10 cellular contexts compared by ENCODE assay signal in genomic region chrX:20361081-20361889, GRCh38.
A peak's percentile ranks its signal among the peaks of the same experiment; 100 is the strongest.
DNase-seq lines count a peak whose midpoint lies in the region; ATAC-seq, FAIRE-seq and TF ChIP-seq lines count a peak whose summit lies in the region.
"Had no signal": no experiment of that assay in that cellular context is flagged by ENCODE, and none has a peak within 500 bp of the region (broad histone marks: within the 10 kb centered on the region; RNA-seq: fewer than 3 reads in every experiment).

No MANE protein-coding gene starts in this region.

- no peaks in the 10 kb centered on the region for H3K79me2 ChIP-seq in HepG2 (ENCODE audit: insufficient read depth, low read length)

- no peak for TF ChIP-seq RAD21 in HepG2 (CRISPR knock-in tag; IDR thresholded peaks at IDR 0.05)

- TF ChIP-seq POLR2A in HepG2 (IDR thresholded peaks at IDR 0.05; ENCODE audit: insufficient read depth in 1 of 2, low read depth in 2 of 2, low read length in 2 of 2), result no peak; a peak in 1 of 4 replicates

- H3K9me3 ChIP-seq in HepG2 (ENCODE audit: low read length) (no peaks in the 10 kb centered on the region), subcutaneous abdominal adipose tissue (ENCODE audit: control insufficient read depth in 5 of 5, low read length in 5 of 5) (no peaks in the 10 kb centered on the region)
- H3K9me3 ChIP-seq: testis had no signal

- H3K36me3 ChIP-seq in HepG2 (replicated peaks in 1 of 2; ENCODE audit: control insufficient read depth in 1 of 2, insufficient read depth in 2 of 2, low read length in 2 of 2) (no peaks in the 10 kb centered on the region), subcutaneous abdominal adipose tissue (ENCODE audit: control insufficient read depth in 5 of 5, insufficient read depth in 5 of 5, low read length in 5 of 5) (no peaks in the 10 kb centered on the region)

- peak overlapping the region in 2 of 5 experiments; percentile 26 to 42 for H3K4me3 Mint-ChIP-seq in brain

- POLR2A ChIA-PET in HepG2 (lab: Yijun Ruan, JAX), result interaction anchor here (0.7 to 3.4 kb wide), 19 partner anchors 12 to 152 kb away, joined by 3 to 45 read pairs (median 11); partner anchors contain the start of gene RPS6KA3
- POLR2A ChIA-PET in GM10248 (lab: Yijun Ruan, JAX), result no interaction called here

- H3K27ac ChIP-seq in HepG2 (ENCODE audit: extremely low read length, insufficient read depth, low read length) (peak overlapping the region; percentile 98), subcutaneous abdominal adipose tissue (ENCODE audit: low read depth, low read length) (peak overlapping the region; percentile 47)
- H3K27ac ChIP-seq: testis had no signal

- peak; percentile 23 for FAIRE-seq in HepG2 (lab: Jason Lieb, UNC)

- WGBS in HepG2 (ENCODE audit: low lambda C conversion rate), result 0% methylated on average over 8 of the region's 8 CpGs

- H3K9ac ChIP-seq in HepG2 (ENCODE audit: insufficient read depth, low read depth, low read length) (peak overlapping the region; percentile 86), subcutaneous abdominal adipose tissue (ENCODE audit: low read length in 5 of 5) (no peak overlapping the region)

- H3K27me3 ChIP-seq in HepG2 (ENCODE audit: control insufficient read depth in 1 of 2, insufficient read depth in 2 of 2, low read length in 2 of 2) (no peaks in the 10 kb centered on the region), subcutaneous abdominal adipose tissue (ENCODE audit: control insufficient read depth in 5 of 5, insufficient read depth in 4 of 5, low read length in 5 of 5) (peaks cover 0 to 7% (median 0%) of the 10 kb centered on the region in 5 donors)
- H3K27me3 ChIP-seq: testis had no signal

- H3K4me2 ChIP-seq in HepG2 (ENCODE audit: low read depth, low read length), result peak overlapping the region; percentile 84

- H3K4me3 ChIP-seq in HepG2 (replicated peaks in 1 of 3; ENCODE audit: insufficient read depth in 1 of 3, low read depth in 2 of 3, low read length in 3 of 3) (peak overlapping the region; percentile 22 to 64 (median 43); a peak in 5 of 6 replicates), subcutaneous abdominal adipose tissue (ENCODE audit: low read depth in 1 of 5, low read length in 5 of 5) (no peak overlapping the region)
- H3K4me3 ChIP-seq: testis had no signal

- no TSS peak for BruUV-seq in HepG2 (replicated peaks; lab: Mats Ljungman, UMichigan)

- intact Hi-C loops in HepG2 (cut with micrococcal nuclease; ENCODE audit: unreplicated experiment), result loop anchor here (2.0 kb wide), 1 partner anchor 40 kb away; no protein-coding TSS in a partner anchor

- no peak overlapping the region for H2AFZ ChIP-seq in HepG2 (ENCODE audit: low read length)

- TF ChIP-seq EP300 in HepG2 (IDR thresholded peaks at IDR 0.05; ENCODE audit: low read depth in 2 of 2, low read length in 2 of 2), result peak; percentile 28 to 47; a peak in 3 of 4 replicates
- TF ChIP-seq EP300 in HepG2 (CRISPR knock-in tag; IDR thresholded peaks at IDR 0.05; ENCODE audit: borderline replicate concordance), result no peak

- H4K20me1 ChIP-seq in HepG2 (ENCODE audit: insufficient read depth, low read length), result no peaks in the 10 kb centered on the region

- CTCF ChIA-PET in HepG2 (lab: Yijun Ruan, JAX; ENCODE audit: low intra/inter-chr PET ratio, low total read pairs) (no interaction called here), GM10248 (lab: Yijun Ruan, JAX) (no interaction called here)

- H3K4me1 Mint-ChIP-seq in brain, result peaks cover 32% of the 10 kb centered on the region

- H3K36me3 Mint-ChIP-seq in brain, result no peaks in the 10 kb centered on the region

- peak; percentile 68 for DNase-seq in LHCN-M2 (ENCODE audit: low read depth)
- DNase-seq in HepG2 (ENCODE audit: low spot score), result peak; percentile 56
- no peak for DNase-seq in GM10248 (ENCODE audit: extremely low spot score)
- DNase-seq in GM10266 (ENCODE audit: extremely low spot score), result no peak
- no peak for DNase-seq in activated CD4-positive, alpha-beta T cell treated with anti-CD3 and anti-CD28 coated beads, Interleukin-2, amount 50 U/mL, for 4 hours
- DNase-seq: activated effector memory CD4-positive, alpha-beta T cell treated with Interleukin-2 at 50 U/mL for 16 hours; effector CD8-positive, alpha-beta T cell; testis had no signal

- ATAC-seq in HepG2, result peak; percentile 56

- H3K27ac Mint-ChIP-seq in brain, result peak overlapping the region in 4 of 5 experiments; percentile 17 to 88 (median 55)

- H3K27me3 Mint-ChIP-seq in brain, result no peaks in the 10 kb centered on the region

- TF ChIP-seq CTCF in brain (conservative IDR thresholded peaks at IDR 0.05) (no peak), HepG2 (CRISPR knock-in tag; IDR thresholded peaks at IDR 0.05) (no peak), GM10248 (IDR thresholded peaks at IDR 0.05; ENCODE audit: control extremely low read depth, extremely low read depth, low read depth, missing control alignments) (no peak), GM10266 (IDR thresholded peaks at IDR 0.05; ENCODE audit: control insufficient read depth, insufficient read depth, low read depth, missing control alignments) (no peak)

- peaks cover 0 to 11% (median 0%) of the 10 kb centered on the region in 5 experiments for H3K9me3 Mint-ChIP-seq in brain

- in situ Hi-C loops in HepG2 (cut with HindIII; ENCODE audit: extremely low pct_ligation_motif_present, low pct_unique_long_range_greater_than_20kb), result loop anchor here (10.0 kb wide), 1 partner anchor 96 kb away; the partner anchor contains the start of gene RPS6KA3

- H3K4me1 ChIP-seq in HepG2 (ENCODE audit: insufficient read depth, low read length) (peaks cover 51% of the 10 kb centered on the region), subcutaneous abdominal adipose tissue (ENCODE audit: control insufficient read depth in 5 of 5, insufficient read depth in 5 of 5, low read length in 5 of 5) (peaks cover 0 to 22% (median 12%) of the 10 kb centered on the region in 5 donors)
- H3K4me1 ChIP-seq: testis had no signal

TF ChIP-seq in HepG2, 621 proteins besides CTCF, POLR2A, EP300 and RAD21 (continues in another document):
- peak; percentile 45; the same call in 1 of the 2 replicates for TF ChIP-seq FOSL2 (CRISPR knock-in tag; IDR thresholded peaks at IDR 0.05)
- TF ChIP-seq MED1 (CRISPR knock-in tag; IDR thresholded peaks at IDR 0.05), result peak; percentile 60
- peak; percentile 97 for TF ChIP-seq CEBPB (IDR thresholded peaks at IDR 0.05; ENCODE audit: borderline replicate concordance, low read depth, low read length)
- 0 out of 2 replicates have a peak, but pooled peaks have one; percentile 42 for TF ChIP-seq TGIF2 (CRISPR knock-in tag; IDR thresholded peaks at IDR 0.05)
- 0 out of 2 replicates have a peak, but pooled peaks have one; percentile 31 for TF ChIP-seq ZNF430 (CRISPR knock-in tag; IDR thresholded peaks at IDR 0.05)
- peak; percentile 49; the same call in 1 of the 2 replicates for TF ChIP-seq POLR2AphosphoS5 (IDR thresholded peaks at IDR 0.05; ENCODE audit: low read depth, low read length)
- TF ChIP-seq NCOA2 (CRISPR knock-in tag; IDR thresholded peaks at IDR 0.05), result peak; percentile 28; the same call in 1 of the 2 replicates
- TF ChIP-seq, protein P1, sequence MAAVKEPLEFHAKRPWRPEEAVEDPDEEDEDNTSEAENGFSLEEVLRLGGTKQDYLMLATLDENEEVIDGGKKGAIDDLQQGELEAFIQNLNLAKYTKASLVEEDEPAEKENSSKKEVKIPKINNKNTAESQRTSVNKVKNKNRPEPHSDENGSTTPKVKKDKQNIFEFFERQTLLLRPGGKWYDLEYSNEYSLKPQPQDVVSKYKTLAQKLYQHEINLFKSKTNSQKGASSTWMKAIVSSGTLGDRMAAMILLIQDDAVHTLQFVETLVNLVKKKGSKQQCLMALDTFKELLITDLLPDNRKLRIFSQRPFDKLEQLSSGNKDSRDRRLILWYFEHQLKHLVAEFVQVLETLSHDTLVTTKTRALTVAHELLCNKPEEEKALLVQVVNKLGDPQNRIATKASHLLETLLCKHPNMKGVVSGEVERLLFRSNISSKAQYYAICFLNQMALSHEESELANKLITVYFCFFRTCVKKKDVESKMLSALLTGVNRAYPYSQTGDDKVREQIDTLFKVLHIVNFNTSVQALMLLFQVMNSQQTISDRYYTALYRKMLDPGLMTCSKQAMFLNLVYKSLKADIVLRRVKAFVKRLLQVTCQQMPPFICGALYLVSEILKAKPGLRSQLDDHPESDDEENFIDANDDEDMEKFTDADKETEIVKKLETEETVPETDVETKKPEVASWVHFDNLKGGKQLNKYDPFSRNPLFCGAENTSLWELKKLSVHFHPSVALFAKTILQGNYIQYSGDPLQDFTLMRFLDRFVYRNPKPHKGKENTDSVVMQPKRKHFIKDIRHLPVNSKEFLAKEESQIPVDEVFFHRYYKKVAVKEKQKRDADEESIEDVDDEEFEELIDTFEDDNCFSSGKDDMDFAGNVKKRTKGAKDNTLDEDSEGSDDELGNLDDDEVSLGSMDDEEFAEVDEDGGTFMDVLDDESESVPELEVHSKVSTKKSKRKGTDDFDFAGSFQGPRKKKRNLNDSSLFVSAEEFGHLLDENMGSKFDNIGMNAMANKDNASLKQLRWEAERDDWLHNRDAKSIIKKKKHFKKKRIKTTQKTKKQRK (IDR thresholded peaks at IDR 0.05; ENCODE audit: low read length), result no peak
- TF ChIP-seq KDM5A (IDR thresholded peaks at IDR 0.05; ENCODE audit: borderline replicate concordance, low read length), result no peak
- TF ChIP-seq, protein P2, sequence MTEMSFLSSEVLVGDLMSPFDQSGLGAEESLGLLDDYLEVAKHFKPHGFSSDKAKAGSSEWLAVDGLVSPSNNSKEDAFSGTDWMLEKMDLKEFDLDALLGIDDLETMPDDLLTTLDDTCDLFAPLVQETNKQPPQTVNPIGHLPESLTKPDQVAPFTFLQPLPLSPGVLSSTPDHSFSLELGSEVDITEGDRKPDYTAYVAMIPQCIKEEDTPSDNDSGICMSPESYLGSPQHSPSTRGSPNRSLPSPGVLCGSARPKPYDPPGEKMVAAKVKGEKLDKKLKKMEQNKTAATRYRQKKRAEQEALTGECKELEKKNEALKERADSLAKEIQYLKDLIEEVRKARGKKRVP (CRISPR knock-in tag; IDR thresholded peaks at IDR 0.05), result peak in 1 of 2 experiments; percentile 90; a peak in 2 of 4 replicates
- TF ChIP-seq POLR2G (IDR thresholded peaks at IDR 0.05; ENCODE audit: low read depth, low read length), result peak; percentile 55; the same call in 1 of the 2 replicates

Comparison
In these comparisons a context has a peak if more than half of its experiments do, and no peak if none do; other contexts are left out.
1. DNase-seq: peak in LHCN-M2 (single experiment) and HepG2 (single experiment); none in GM10248 (single experiment), GM10266 (single experiment) and activated CD4-positive, alpha-beta T cell treated with anti-CD3 and anti-CD28 coated beads, Interleukin-2, amount 50 U/mL, for 4 hours (0 of 2).
2. H3K4me3 ChIP-seq: peak in HepG2 (3 of 3); none in subcutaneous abdominal adipose tissue (0 of 5).